Comparison of ENCODE assay signal across 8 cellular contexts in genomic region chr3:48399387-48400172, GRCh38. TPM values are rescaled to one million over a fixed set of nuclear protein-coding genes. Genes with fewer than 3 reads are reported as not detected.
DNase-seq lines count a peak whose midpoint lies in the region; ATAC-seq and TF ChIP-seq lines count a peak whose summit lies in the region.
"Had no signal": no experiment of that assay in that cellular context is flagged by ENCODE, and none has a peak within 500 bp of the region (broad histone marks: within the 10 kb centered on the region; RNA-seq: fewer than 3 reads in every experiment).

No MANE protein-coding gene starts in this region.

- H3K79me1 ChIP-seq in H9 (ENCODE audit: insufficient read depth, low read depth, low read length, poor library complexity, severe bottlenecking): no peaks in the 10 kb centered on the region

- TF ChIP-seq CTCF in H9 (conservative IDR thresholded peaks at IDR 0.05) (no peak), mucosa of descending colon (IDR thresholded peaks at IDR 0.05) (no peak)

- H3K4ac ChIP-seq in H9 (ENCODE audit: low read depth, low read length): no peak overlapping the region

- CTCF ChIA-PET in activated CD8-positive, alpha-beta memory T cell treated with anti-CD3 and anti-CD28 coated beads, Interleukin-2, amount 10 ng/mL, durations not matched to agents 7 days and 5 days (lab: Charles Lee): interaction anchor here (0.7 to 6.0 kb wide), 20 partner anchors 8 to 287 kb away, joined by 3 to 161 read pairs (median 8); partner anchors contain the start of genes CCDC51, NCKIPSD, PFKFB4 and SHISA5

- no peak overlapping the region for H3K27ac ChIP-seq in H9 (ENCODE audit: insufficient read length, low read depth, low read length)

- H3K9ac ChIP-seq in H9 (ENCODE audit: extremely low read depth, insufficient read length, low read length): no peak overlapping the region

- H3K27me3 Mint-ChIP-seq in H9 (ENCODE audit: low read depth): peaks cover 7% of the 10 kb centered on the region
- H3K27me3 Mint-ChIP-seq in activated CD8-positive, alpha-beta memory T cell treated with anti-CD3 and anti-CD28 coated beads, Interleukin-2, amount 10 ng/mL, durations not matched to agents 7 days and 5 days: peaks cover 11% of the 10 kb centered on the region

- H4K5ac ChIP-seq in H9 (ENCODE audit: insufficient read length, low read depth, low read length): no peak overlapping the region

- no peak overlapping the region for H3K4me3 ChIP-seq in mucosa of descending colon

- H3K56ac ChIP-seq in H9 (ENCODE audit: insufficient read length, low read depth, low read length): no peak overlapping the region

- H2BK120ac ChIP-seq in H9 (ENCODE audit: low read depth, low read length, poor library complexity, severe bottlenecking): no peak overlapping the region

- no peak overlapping the region for H2BK5ac ChIP-seq in H9 (ENCODE audit: insufficient read length, low read length)

- no peaks in the 10 kb centered on the region for H3K36me3 ChIP-seq in mucosa of descending colon (ENCODE audit: low read depth)

- H3K14ac ChIP-seq in H9 (ENCODE audit: insufficient read depth, low read length): no peak overlapping the region

- no peaks in the 10 kb centered on the region for H3K23me2 ChIP-seq in H9 (ENCODE audit: insufficient read length, low read depth, low read length, poor library complexity, severe bottlenecking)

- H4K91ac ChIP-seq in H9 (ENCODE audit: insufficient read length, low read depth, low read length): no peak overlapping the region

- no peak overlapping the region for H3K23ac ChIP-seq in H9 (ENCODE audit: insufficient read length, low read depth, low read length)

- H2BK20ac ChIP-seq in H9 (ENCODE audit: low read depth, low read length, poor library complexity, severe bottlenecking): no peak overlapping the region

- no peaks in the 10 kb centered on the region for H3K79me2 ChIP-seq in H9 (ENCODE audit: insufficient read depth, low read length)

- H3K4me1 ChIP-seq in H9 (ENCODE audit: insufficient read depth, low read length) (0 out of 2 replicates have a peak, but pooled peaks cover 2% of the 10 kb centered on the region), mucosa of descending colon (ENCODE audit: low read depth) (no peaks in the 10 kb centered on the region)

- H3K18ac ChIP-seq in H9 (ENCODE audit: insufficient read length, low read depth, low read length): no peak overlapping the region

- H2AFZ ChIP-seq in H9 (ENCODE audit: low read length): no peak overlapping the region

- no peak overlapping the region for H2AK5ac ChIP-seq in H9 (ENCODE audit: insufficient read length, low read length)

- H3K27ac Mint-ChIP-seq in H9: peak overlapping the region in 2 of 3 experiments; percentile 71 to 82; a peak in 3 of 7 replicates
- no peak overlapping the region for H3K27ac Mint-ChIP-seq in activated CD8-positive, alpha-beta memory T cell treated with anti-CD3 and anti-CD28 coated beads, Interleukin-2, amount 10 ng/mL, durations not matched to agents 7 days and 5 days

- intact Hi-C loops in mucosa of descending colon (cut with DNase I, micrococcal nuclease): loop anchor here (2.0 to 5.0 kb wide), 2 partner anchors 37 to 38 kb away; no protein-coding TSS in a partner anchor

- ATAC-seq in activated CD8-positive, alpha-beta memory T cell treated with anti-CD3 and anti-CD28 coated beads, Interleukin-2, amount 10 ng/mL, durations not matched to agents 7 days and 5 days: no peak
- ATAC-seq in mucosa of descending colon: peak; percentile 6
- ATAC-seq in GM18867 (IDR thresholded peaks at IDR 0.05; ENCODE audit: unreplicated experiment): no peak
- no peak for ATAC-seq in HG02642 (IDR thresholded peaks at IDR 0.05; ENCODE audit: poor library complexity, unreplicated experiment)

- H3T11ph ChIP-seq in H9 (ENCODE audit: low read length): no peak overlapping the region

- H3K4me3 Mint-ChIP-seq in H9: no peak overlapping the region
- H3K4me3 Mint-ChIP-seq in activated CD8-positive, alpha-beta memory T cell treated with anti-CD3 and anti-CD28 coated beads, Interleukin-2, amount 10 ng/mL, durations not matched to agents 7 days and 5 days: no peak overlapping the region

- H3K36me3 Mint-ChIP-seq in H9 (ENCODE audit: insufficient read depth in 1 of 3, low read depth in 3 of 3): peaks cover 9 to 36% (median 23%) of the 10 kb centered on the region in 3 experiments
- H3K36me3 Mint-ChIP-seq in activated CD8-positive, alpha-beta memory T cell treated with anti-CD3 and anti-CD28 coated beads, Interleukin-2, amount 10 ng/mL, durations not matched to agents 7 days and 5 days: no peaks in the 10 kb centered on the region

- no peaks in the 10 kb centered on the region for H4K20me1 ChIP-seq in H9 (ENCODE audit: control insufficient read depth, insufficient read depth, insufficient read length)

- no peak overlapping the region for H3K4me2 ChIP-seq in H9 (ENCODE audit: insufficient read depth, insufficient read length, low read length)

- H3K9me3 ChIP-seq in H9 (ENCODE audit: control insufficient read depth, low read depth, low read length): no peaks in the 10 kb centered on the region
- no peaks in the 10 kb centered on the region for H3K9me3 ChIP-seq in mucosa of descending colon

- no peaks in the 10 kb centered on the region for H3K27me3 ChIP-seq in H9 (ENCODE audit: insufficient read depth, low read length)

- no CpG with 5 or more reads among the region's 4 CpGs for WGBS in H9 (ENCODE audit: extremely low coverage, insufficient read length, low lambda C conversion rate)

- peak; percentile 41 for DNase-seq in H9
- DNase-seq in activated CD8-positive, alpha-beta memory T cell treated with anti-CD3 and anti-CD28 coated beads, Interleukin-2, amount 10 ng/mL, durations not matched to agents 7 days and 5 days: peak; percentile 40
- peak in 2 of 3 donors; percentile 3 to 25 for DNase-seq in mucosa of descending colon
- no peak for DNase-seq in NCI-H1417 treated with DMSO at 0.1 percent for 48 hours (lab: John Stamatoyannopoulos, UW)
- DNase-seq: activated CD4-positive, CD25-positive, alpha-beta regulatory T cell treated with anti-CD3 and anti-CD28 coated beads, Interleukin-2, amount 50 U/mL, for 72 hours; DMS79 treated with DMSO at 0.1 percent for 48 hours had no signal

- H3K4me1 Mint-ChIP-seq in H9: peaks cover 10% of the 10 kb centered on the region in 2 experiments
- H3K4me1 Mint-ChIP-seq in activated CD8-positive, alpha-beta memory T cell treated with anti-CD3 and anti-CD28 coated beads, Interleukin-2, amount 10 ng/mL, durations not matched to agents 7 days and 5 days: no peaks in the 10 kb centered on the region

- H2BK15ac ChIP-seq in H9 (ENCODE audit: low read depth, low read length): no peak overlapping the region

- H2BK12ac ChIP-seq in H9 (ENCODE audit: insufficient read length, low read depth, low read length): no peak overlapping the region

- no peaks in the 10 kb centered on the region for H3K9me3 Mint-ChIP-seq in H9
- no peaks in the 10 kb centered on the region for H3K9me3 Mint-ChIP-seq in activated CD8-positive, alpha-beta memory T cell treated with anti-CD3 and anti-CD28 coated beads, Interleukin-2, amount 10 ng/mL, durations not matched to agents 7 days and 5 days (ENCODE audit: low read depth)

- H4K8ac ChIP-seq in H9 (replicated peaks; ENCODE audit: insufficient read length, low read depth, low read length): no peak overlapping the region

RNA-seq across cellular contexts. Expression of gene FBXW12, which starts 27.6 kb away (rescaled TPM):
- total RNA-seq in H9 (2021): 0.59 and 0.74 TPM in 2 replicates
- total RNA-seq in activated CD8-positive, alpha-beta memory T cell treated with anti-CD3 and anti-CD28 coated beads, Interleukin-2, amount 10 ng/mL, durations not matched to agents 7 days and 5 days: not detected
- not detected for total RNA-seq in mucosa of descending colon

RNA-seq across cellular contexts. Expression of gene PLXNB1, which starts 30.3 kb away (rescaled TPM):
- 175 and 184 TPM in 2 replicates for total RNA-seq in H9 (2021)
- 1 to 10 TPM; 1.8 to 4.0 TPM for total RNA-seq in activated CD8-positive, alpha-beta memory T cell treated with anti-CD3 and anti-CD28 coated beads, Interleukin-2, amount 10 ng/mL, durations not matched to agents 7 days and 5 days
- 100 to 1,000 TPM in 2 of 3 donors, 10 to 100 TPM in 1; 98.1 to 136 (median 127) TPM for total RNA-seq in mucosa of descending colon

RNA-seq across cellular contexts. Expression of gene CCDC51, which starts 40.3 kb away (rescaled TPM):
- 20.0 and 22.0 TPM in 2 replicates for total RNA-seq in H9 (2021)
- 10 to 100 TPM; 18.4 to 21.9 TPM for total RNA-seq in activated CD8-positive, alpha-beta memory T cell treated with anti-CD3 and anti-CD28 coated beads, Interleukin-2, amount 10 ng/mL, durations not matched to agents 7 days and 5 days
- total RNA-seq in mucosa of descending colon: 10 to 100 TPM; 13.0 to 15.3 (median 14.8) TPM

RNA-seq across cellular contexts. Expression of gene TMA7, which starts 40.5 kb away (rescaled TPM):
- total RNA-seq in H9 (2021) (305 and 309 TPM in 2 replicates), mucosa of descending colon (100 to 1,000 TPM; 130 to 193 (median 153) TPM)
- 100 to 1,000 TPM; 219 to 298 TPM for total RNA-seq in activated CD8-positive, alpha-beta memory T cell treated with anti-CD3 and anti-CD28 coated beads, Interleukin-2, amount 10 ng/mL, durations not matched to agents 7 days and 5 days

RNA-seq across cellular contexts. Expression of gene ATRIP, which starts 47.0 kb away (rescaled TPM):
- total RNA-seq in H9 (2021) (16.3 and 17.5 TPM in 2 replicates), mucosa of descending colon (1 to 10 TPM; 4.5 to 7.2 (median 6.2) TPM)
- total RNA-seq in activated CD8-positive, alpha-beta memory T cell treated with anti-CD3 and anti-CD28 coated beads, Interleukin-2, amount 10 ng/mL, durations not matched to agents 7 days and 5 days: 10 to 100 TPM; 20.9 to 21.2 TPM

Comparison
In these comparisons a context has a peak if more than half of its experiments do, and no peak if none do; other contexts are left out.
1. RNA of gene PLXNB1, which starts 30.3 kb away (total RNA-seq): 175 to 184 TPM in H9 and 98.1 to 136 TPM in mucosa of descending colon; 1.8 to 4.0 TPM in activated CD8-positive, alpha-beta memory T cell treated with anti-CD3 and anti-CD28 coated beads, Interleukin-2, amount 10 ng/mL, durations not matched to agents 7 days and 5 days; every median in the first group is over 10 times any median in the second.